ENCODE assay signal across 15 cellular contexts in the genomic region with DNA sequence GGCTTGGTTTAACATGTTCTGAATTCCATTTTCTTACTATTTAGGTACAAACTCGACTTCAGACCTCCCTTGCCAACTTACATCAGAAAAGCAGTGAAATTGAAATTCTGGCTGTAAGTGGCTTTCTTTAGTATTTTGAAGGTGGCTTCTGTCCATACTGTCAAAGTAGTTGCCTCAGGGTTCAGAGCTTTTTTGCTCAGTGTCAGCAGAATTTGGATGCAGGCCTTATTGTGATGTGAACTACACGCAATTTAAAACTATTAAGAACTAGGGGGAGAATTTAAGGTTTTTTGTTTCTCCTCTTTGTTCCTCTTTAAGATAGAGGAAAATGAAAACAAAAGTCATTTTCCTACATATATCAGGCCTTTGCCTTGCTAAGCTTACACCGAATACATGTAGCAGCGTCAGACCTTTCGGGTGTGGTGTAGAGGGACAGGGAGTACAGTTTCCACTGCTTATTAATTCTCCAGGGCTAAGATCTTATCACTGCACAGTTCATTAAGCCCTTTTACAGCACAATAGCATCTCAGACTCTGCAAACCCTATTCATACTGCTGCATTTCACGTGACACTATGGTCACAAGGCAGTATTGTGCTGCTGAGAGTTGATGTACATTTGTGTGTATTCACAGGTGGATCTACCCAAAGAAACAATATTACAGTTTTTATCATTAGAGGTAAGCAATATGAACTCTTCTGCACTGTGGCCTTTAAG. TPM values are rescaled to one million over a fixed set of nuclear protein-coding genes. Genes with fewer than 3 reads are reported as not detected.
DNase-seq lines count a peak whose midpoint lies in the region; ATAC-seq and TF ChIP-seq lines count a peak whose summit lies in the region.
"Had no signal": no experiment of that assay in that cellular context is flagged by ENCODE, and none has a peak within 500 bp of the region (broad histone marks: within the 10 kb centered on the region; RNA-seq: fewer than 3 reads in every experiment).

No MANE protein-coding gene starts in this region.

- ATAC-seq in heart left ventricle (peak; percentile 70 to 85 (median 78)), psoas muscle (peak; percentile 25 to 32 (median 26))

- H3K36me3 ChIP-seq in heart left ventricle (peaks cover 0 to 100% (median 91%) of the 10 kb centered on the region in 9 donors), psoas muscle (ENCODE audit: insufficient read depth in 1 of 2, low read depth in 1 of 2) (peaks cover 11 to 100% of the 10 kb centered on the region in 2 donors)

- peak in 1 of 2 donors; percentile 24 for TF ChIP-seq POLR2A in heart left ventricle (IDR thresholded peaks at IDR 0.05)

- no peak for TF ChIP-seq CTCF in VCaP (conservative IDR thresholded peaks at IDR 0.05)
- no peak for TF ChIP-seq CTCF in heart left ventricle (IDR thresholded peaks at IDR 0.05)
- no peak for TF ChIP-seq CTCF in psoas muscle (IDR thresholded peaks at IDR 0.05)
- no peak for TF ChIP-seq CTCF in coronary artery (IDR thresholded peaks at IDR 0.05)

- intact Hi-C loops in heart left ventricle (cut with DNase I) (no loop called here), psoas muscle (cut with DNase I) (loop anchor here in 1 of 2 donors (10.0 kb wide), 1 partner anchor 247 kb away; a partner anchor contains a TSS)

- H3K9me3 ChIP-seq in heart left ventricle, result no peaks in the 10 kb centered on the region
- no peaks in the 10 kb centered on the region for H3K9me3 ChIP-seq in psoas muscle

- peak overlapping the region; percentile 53 for H3K27ac ChIP-seq in VCaP
- H3K27ac ChIP-seq in heart left ventricle, result peak overlapping the region in 11 of 12 donors; percentile 55 to 91 (median 75)
- peak overlapping the region; percentile 44 for H3K27ac ChIP-seq in psoas muscle
- peak overlapping the region in 1 of 2 donors; percentile 1 for H3K27ac ChIP-seq in coronary artery
- H3K27ac ChIP-seq: hepatocyte had no signal

- WGBS in heart left ventricle, 4 donors, result 40 to 45% (median 42%) methylated on average over 6 of the region's 6 CpGs
- WGBS in psoas muscle, 3 donors, result 66 to 79% (median 69%) methylated on average over 6 of the region's 6 CpGs

- H3K4me3 ChIP-seq in heart left ventricle, result no peak overlapping the region
- H3K4me3 ChIP-seq in psoas muscle, result no peak overlapping the region
- H3K4me3 ChIP-seq in coronary artery, result no peak overlapping the region
- H3K4me3 ChIP-seq: hepatocyte had no signal

- DNase-seq in DMS153 (lab: John Stamatoyannopoulos, UW) (peak; percentile 9), heart left ventricle (peak in 1 of 5 donors; percentile 59), psoas muscle (no peak), coronary artery (ENCODE audit: low spot score) (no peak), A172 (ENCODE audit: low spot score) (no peak), NCI-H2196 (lab: John Stamatoyannopoulos, UW; ENCODE audit: unreplicated experiment) (no peak), SIG-M5 (lab: John Stamatoyannopoulos, UW) (no peak)
- DNase-seq: effector CD8-positive, alpha-beta T cell; NCI-H2029; NCI-H510A; retina; stimulated activated naive CD4-positive, alpha-beta T cell treated with Interleukin-2 at 50 U/mL for 16 hours; T-helper 2 cell had no signal

- H3K4me1 ChIP-seq in heart left ventricle, result peaks cover 11 to 71% (median 33%) of the 10 kb centered on the region in 12 donors
- H3K4me1 ChIP-seq in psoas muscle, result peaks cover 6% of the 10 kb centered on the region

- H3K27me3 ChIP-seq in heart left ventricle (no peaks in the 10 kb centered on the region), psoas muscle (ENCODE audit: insufficient read depth in 3 of 3, low read length in 2 of 3) (no peaks in the 10 kb centered on the region)
- H3K27me3 ChIP-seq: hepatocyte had no signal

RNA-seq across cellular contexts. Expression of a gene that starts 6.7 kb away (rescaled TPM):
- total RNA-seq in heart left ventricle, result 100 to 1,000 TPM; 189 to 446 (median 218) TPM
- polyA plus RNA-seq in heart left ventricle, result 100 to 1,000 TPM; 379 to 702 TPM
- total RNA-seq in psoas muscle, result 100 to 1,000 TPM; 134 to 170 (median 153) TPM
- 100 to 1,000 TPM; 279 to 288 (median 280) TPM for polyA plus RNA-seq in psoas muscle
- 337 and 421 TPM in 2 replicates for total RNA-seq in A172 (2014; rRNA removed; shearing (Covaris generic))
